1 cellular context compared by ENCODE assay signal in the genomic region with DNA sequence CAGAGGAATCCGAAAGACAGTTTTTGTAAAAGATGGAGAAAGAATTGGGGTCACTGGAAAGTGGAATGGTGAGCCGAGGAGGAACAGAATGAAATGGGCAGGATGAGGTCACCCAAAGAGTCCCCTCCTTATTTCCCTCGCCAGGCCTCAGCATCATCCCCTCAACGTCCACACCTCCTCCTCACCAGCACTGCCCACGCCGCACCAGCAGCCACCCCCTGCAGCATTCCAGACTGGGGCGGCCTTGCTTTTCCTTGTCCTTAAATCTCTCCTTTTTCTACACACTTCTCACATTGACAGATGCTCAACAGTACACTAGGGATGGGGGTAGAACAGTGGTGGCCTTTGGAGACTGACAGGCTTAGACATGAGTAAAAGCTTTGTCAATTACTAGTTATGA.
TF ChIP-seq lines count a peak whose summit lies in the region.

No MANE protein-coding gene starts in this region.

TF ChIP-seq in IMR-90, 13 proteins besides CTCF, POLR2A, EP300 and RAD21 (continued from another document):
- TF ChIP-seq, protein P1, sequence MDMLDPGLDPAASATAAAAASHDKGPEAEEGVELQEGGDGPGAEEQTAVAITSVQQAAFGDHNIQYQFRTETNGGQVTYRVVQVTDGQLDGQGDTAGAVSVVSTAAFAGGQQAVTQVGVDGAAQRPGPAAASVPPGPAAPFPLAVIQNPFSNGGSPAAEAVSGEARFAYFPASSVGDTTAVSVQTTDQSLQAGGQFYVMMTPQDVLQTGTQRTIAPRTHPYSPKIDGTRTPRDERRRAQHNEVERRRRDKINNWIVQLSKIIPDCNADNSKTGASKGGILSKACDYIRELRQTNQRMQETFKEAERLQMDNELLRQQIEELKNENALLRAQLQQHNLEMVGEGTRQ (IDR thresholded peaks at IDR 0.05; ENCODE audit: low read depth, low read length): no peak
- TF ChIP-seq, protein P2, sequence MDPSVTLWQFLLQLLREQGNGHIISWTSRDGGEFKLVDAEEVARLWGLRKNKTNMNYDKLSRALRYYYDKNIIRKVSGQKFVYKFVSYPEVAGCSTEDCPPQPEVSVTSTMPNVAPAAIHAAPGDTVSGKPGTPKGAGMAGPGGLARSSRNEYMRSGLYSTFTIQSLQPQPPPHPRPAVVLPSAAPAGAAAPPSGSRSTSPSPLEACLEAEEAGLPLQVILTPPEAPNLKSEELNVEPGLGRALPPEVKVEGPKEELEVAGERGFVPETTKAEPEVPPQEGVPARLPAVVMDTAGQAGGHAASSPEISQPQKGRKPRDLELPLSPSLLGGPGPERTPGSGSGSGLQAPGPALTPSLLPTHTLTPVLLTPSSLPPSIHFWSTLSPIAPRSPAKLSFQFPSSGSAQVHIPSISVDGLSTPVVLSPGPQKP (IDR thresholded peaks at IDR 0.05; ENCODE audit: borderline replicate concordance, low read depth, low read length): no peak
- no peak for TF ChIP-seq NFE2L2 (IDR thresholded peaks at IDR 0.05; ENCODE audit: low read depth, low read length)
- TF ChIP-seq FOS (IDR thresholded peaks at IDR 0.05; ENCODE audit: low read depth, low read length): no peak
- no peak for TF ChIP-seq RFX5 (IDR thresholded peaks at IDR 0.05; ENCODE audit: low read depth, low read length)
- no peak for TF ChIP-seq RCOR1 (IDR thresholded peaks at IDR 0.05; ENCODE audit: insufficient replicate concordance, low read length)
- TF ChIP-seq CHD1 (IDR thresholded peaks at IDR 0.05; ENCODE audit: low read depth, low read length): no peak
- no peak for TF ChIP-seq CEBPB (IDR thresholded peaks at IDR 0.05; ENCODE audit: low read depth, low read length)
- no peak for TF ChIP-seq MXI1 (IDR thresholded peaks at IDR 0.05; ENCODE audit: borderline replicate concordance, low read depth, low read length)
